Comparison of ENCODE assay signal across 27 cellular contexts in the genomic region with DNA sequence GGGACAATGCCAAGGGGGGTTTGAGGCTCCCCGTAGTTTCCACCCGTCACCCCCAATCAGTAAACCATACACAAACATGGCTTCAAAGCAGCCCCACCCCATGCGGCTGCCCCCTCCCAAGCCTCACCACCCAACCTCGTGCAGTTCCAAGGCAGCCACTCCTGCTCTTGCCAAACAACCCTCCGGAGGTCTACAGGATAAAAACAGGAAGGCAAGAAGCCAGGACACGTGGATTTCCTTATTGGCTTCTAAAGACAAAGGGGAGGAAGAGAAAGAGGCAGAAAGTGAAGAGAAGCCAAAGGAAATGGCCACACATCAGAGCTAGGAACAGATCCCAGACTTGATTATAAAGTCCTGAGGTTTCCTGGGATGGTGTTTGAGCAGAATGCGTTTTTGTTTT.
"Had no signal": no experiment of that assay in that cellular context is flagged by ENCODE, and none has a peak within 500 bp of the region (broad histone marks: within the 10 kb centered on the region; RNA-seq: fewer than 3 reads in every experiment).

No MANE protein-coding gene starts in this region.

- H3K9me3 Mint-ChIP-seq: activated CD4-positive, alpha-beta memory T cell treated with anti-CD3 and anti-CD28 coated beads, Interleukin-2, amount 10 ng/mL, durations not matched to agents 7 days and 5 days; central memory CD8-positive, alpha-beta T cell; dendritic cell treated with granulocyte-macrophage colony-stimulating factor and Interleukin-4, amounts not matched to agents 40 ng/mL and 50 ng/mL, for 4 days; mesothelial cell of epicardium had no signal

- H3K27me3 Mint-ChIP-seq: activated CD4-positive, alpha-beta memory T cell treated with anti-CD3 and anti-CD28 coated beads, Interleukin-2, amount 10 ng/mL, durations not matched to agents 7 days and 5 days; activated T-cell treated with anti-CD3 and anti-CD28 coated beads, Interleukin-2, amount 50 U/mL, for 24 hours; central memory CD8-positive, alpha-beta T cell had no signal

- ATAC-seq: activated CD4-positive, CD25-positive, alpha-beta regulatory T cell treated with anti-CD3 and anti-CD28 coated beads, Interleukin-2, amount 50 U/mL, for 24 hours; foreskin keratinocyte; heart right ventricle; right cardiac atrium had no signal

- H3K27ac ChIP-seq: foreskin keratinocyte, heart right ventricle, left ventricle myocardium inferior, parathyroid adenoma, spleen, transverse colon, WERI-Rb-1 had no signal

- H3K27ac Mint-ChIP-seq: activated CD4-positive, alpha-beta memory T cell treated with anti-CD3 and anti-CD28 coated beads, Interleukin-2, amount 10 ng/mL, durations not matched to agents 7 days and 5 days; activated T-cell treated with anti-CD3 and anti-CD28 coated beads, Interleukin-2, amount 50 U/mL, for 24 hours; dendritic cell treated with granulocyte-macrophage colony-stimulating factor and Interleukin-4, amounts not matched to agents 40 ng/mL and 50 ng/mL, for 4 days; mesothelial cell of epicardium; T-helper 2 cell treated with Interferon-gamma antibody and Interleukin-4, amounts not matched to agents 5 μg/mL and 100 μg/mL, for 36 hours had no signal

- H3K4me3 Mint-ChIP-seq: activated CD4-positive, alpha-beta memory T cell treated with anti-CD3 and anti-CD28 coated beads, Interleukin-2, amount 10 ng/mL, durations not matched to agents 7 days and 5 days; activated T-cell treated with anti-CD3 and anti-CD28 coated beads, Interleukin-2, amount 50 U/mL, for 24 hours; central memory CD8-positive, alpha-beta T cell; dendritic cell treated with granulocyte-macrophage colony-stimulating factor and Interleukin-4, amounts not matched to agents 40 ng/mL and 50 ng/mL, for 4 days; mesothelial cell of epicardium; naive B cell; T-helper 2 cell treated with Interferon-gamma antibody and Interleukin-4, amounts not matched to agents 5 μg/mL and 100 μg/mL, for 36 hours had no signal

- H3K4me1 Mint-ChIP-seq: central memory CD8-positive, alpha-beta T cell; naive B cell had no signal

- H3K36me3 Mint-ChIP-seq: mesothelial cell of epicardium had no signal

- DNase-seq: activated CD4-positive, alpha-beta memory T cell treated with anti-CD3 and anti-CD28 coated beads, Interleukin-2, amount 10 ng/mL, durations not matched to agents 7 days and 5 days; activated CD4-positive, alpha-beta T cell treated with anti-CD3 and anti-CD28 coated beads for 48 hours; activated CD8-positive, alpha-beta memory T cell treated with anti-CD3 and anti-CD28 coated beads, Interleukin-2, amount 50 U/mL, for 48 hours; activated gamma-delta T cell treated with Interleukin-2 at 50 U/mL for 16 hours; activated naive CD4-positive, alpha-beta T cell treated with anti-CD3 and anti-CD28 coated beads, Interleukin-2, amount 50 U/mL, for 16 hours; activated T-cell treated with anti-CD3 and anti-CD28 coated beads, Interleukin-2, amount 50 U/mL, for 24 hours; amniotic stem cell; effector CD4-positive, alpha-beta T cell; erythroblast; foreskin keratinocyte; heart right ventricle; left ventricle myocardium inferior; naive B cell; nucleus accumbens; right cardiac atrium; spleen; stimulated activated CD4-positive, alpha-beta T cell treated with anti-CD3 and anti-CD28 coated beads, Interleukin-2, amount 100 ng/mL, for 48 hours; stimulated activated naive CD4-positive, alpha-beta T cell treated with Interleukin-2 at 50 U/mL for 16 hours; T-helper 1 cell; transverse colon; WERI-Rb-1 had no signal
